Comparison of ENCODE assay signal across 28 cellular contexts in the genomic region with DNA sequence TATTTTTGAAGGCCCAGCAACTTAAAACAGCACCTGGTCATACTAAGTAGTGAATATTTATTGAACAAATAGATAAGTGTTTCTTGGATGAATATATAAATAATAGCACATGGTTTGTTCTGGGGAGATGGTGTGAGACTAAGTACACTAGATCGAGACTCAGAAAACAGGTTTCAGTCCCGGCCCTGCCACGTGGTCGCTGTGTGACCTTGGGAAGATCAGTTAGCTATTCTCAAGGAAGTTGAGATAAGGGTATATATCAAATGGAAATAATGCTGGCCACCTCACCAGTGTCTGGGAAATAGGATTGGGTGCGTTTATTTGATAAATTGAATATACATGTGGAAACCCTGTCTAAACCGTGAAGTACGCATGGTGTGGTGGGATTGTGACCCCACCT.
"Had no signal": no experiment of that assay in that cellular context is flagged by ENCODE, and none has a peak within 500 bp of the region (broad histone marks: within the 10 kb centered on the region; RNA-seq: fewer than 3 reads in every experiment).

No MANE protein-coding gene starts in this region.

- H3K9me3 ChIP-seq: neutrophil, psoas muscle, right lobe of liver, sigmoid colon, spleen, thoracic aorta, thyroid gland, tibial nerve, upper lobe of left lung, vagina had no signal

- H3K4me1 ChIP-seq: parathyroid adenoma, psoas muscle, right lobe of liver, sigmoid colon, spleen, thyroid gland, tibial nerve, upper lobe of left lung, vagina had no signal

- H3K27ac ChIP-seq: neutrophil, parathyroid adenoma, psoas muscle, right lobe of liver, sigmoid colon, spleen, thoracic aorta, thyroid gland, tibial nerve, upper lobe of left lung, vagina had no signal

- H3K36me3 ChIP-seq: neutrophil, right lobe of liver, sigmoid colon, spleen, thoracic aorta, thyroid gland, tibial nerve, upper lobe of left lung, vagina had no signal

- H3K4me3 ChIP-seq: psoas muscle, right lobe of liver, sigmoid colon, smooth muscle cell, spleen, thoracic aorta, thyroid gland, tibial nerve, upper lobe of left lung, vagina had no signal

- ATAC-seq: naive thymus-derived CD8-positive, alpha-beta T cell; natural killer cell treated with Interleukin-12 subunit alpha and Interleukin-12 subunit beta and Interleukin-15 and Interleukin-18, amount 100 ng/mL, for 72 hours; psoas muscle; right cardiac atrium; right lobe of liver; stimulated activated memory B cell treated with anti-CD40 and anti-IgM and Interleukin-4, amounts not matched to agents 10 μg/mL and 1 μg/mL and 100 μg/mL, for 72 hours; stimulated activated naive CD8-positive, alpha-beta T cell treated with anti-CD3 and anti-CD28 coated beads, Interleukin-15, amount 100 ng/mL, for 72 hours; stimulated activated naive CD8-positive, alpha-beta T cell treated with anti-CD3 and anti-CD28 coated beads, Interleukin-15, Interleukin-2, amounts not matched to agents 100 U/mL and 50 U/mL, for 24 hours had no signal

- H3K27me3 ChIP-seq: neutrophil, right lobe of liver, sigmoid colon, spleen, thyroid gland, tibial nerve, upper lobe of left lung, vagina had no signal

- DNase-seq: naive thymus-derived CD8-positive, alpha-beta T cell; nephron progenitor cell; nucleus accumbens; posterior cingulate gyrus; psoas muscle; right cardiac atrium; right lobe of liver; sigmoid colon; spleen; stimulated activated CD4-positive, alpha-beta T cell treated with anti-CD3 and anti-CD28 coated beads, Interleukin-12 subunit alpha, Interleukin-12 subunit beta, amount 100 ng/mL, for 4 hours; stimulated activated CD4-positive, alpha-beta T cell treated with anti-CD3 and anti-CD28 coated beads, Interleukin-1b, Interleukin-23, amount 100 ng/mL, for 48 hours; stimulated activated CD4-positive, alpha-beta T cell treated with anti-CD3 and anti-CD28 coated beads, Interleukin-4, amount 100 ng/mL, for 1 hour; stimulated activated CD4-positive, alpha-beta T cell treated with anti-CD3 and anti-CD28 coated beads, Interleukin-4, amount 100 ng/mL, for 4 hours; stimulated activated CD8-positive, alpha-beta memory T cell treated with anti-CD3 and anti-CD28 coated beads, Interleukin-4, amount 100 ng/mL, for 48 hours; stimulated activated naive CD4-positive, alpha-beta T cell; stimulated activated naive CD8-positive, alpha-beta T cell treated with anti-CD3 and anti-CD28 coated beads, Interleukin-15, amount 100 ng/mL, for 72 hours; stimulated activated naive CD8-positive, alpha-beta T cell treated with anti-CD3 and anti-CD28 coated beads, Interleukin-15, Interleukin-2, amounts not matched to agents 100 U/mL and 50 U/mL, for 24 hours; thyroid gland; trophoblast cell; upper lobe of left lung had no signal
